19 cellular contexts compared by ENCODE assay signal in the genomic region with DNA sequence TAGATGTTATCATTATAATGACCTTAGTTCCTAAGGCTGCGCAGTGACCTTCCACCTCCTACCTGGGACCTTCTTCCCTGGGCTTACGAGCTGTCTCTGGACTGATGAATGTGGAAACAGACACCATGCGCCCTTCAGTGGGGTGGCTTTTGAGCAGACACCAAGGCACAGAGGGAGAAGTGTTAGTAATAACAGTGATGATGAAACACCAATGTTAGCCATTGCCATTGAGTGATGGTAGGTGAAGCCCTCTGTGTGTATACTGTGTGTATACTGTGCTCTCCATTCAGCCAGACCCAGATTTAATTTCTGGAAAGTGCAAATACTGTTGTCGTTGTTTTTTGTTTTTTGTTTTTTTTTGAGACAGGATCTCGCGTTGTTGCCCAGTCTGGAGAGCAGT. TPM values are rescaled to one million over a fixed set of nuclear protein-coding genes. Genes with fewer than 3 reads are reported as not detected.
DNase-seq lines count a peak whose midpoint lies in the region; ATAC-seq, FAIRE-seq and TF ChIP-seq lines count a peak whose summit lies in the region.
"Had no signal": no experiment of that assay in that cellular context is flagged by ENCODE, and none has a peak within 500 bp of the region (broad histone marks: within the 10 kb centered on the region; RNA-seq: fewer than 3 reads in every experiment).

No MANE protein-coding gene starts in this region.

- no peak for TF ChIP-seq CTCF in MCF 10A (IDR thresholded peaks at IDR 0.05; ENCODE audit: unreplicated experiment)
- TF ChIP-seq CTCF in mammary epithelial cell (conservative IDR thresholded peaks at IDR 0.05 in 1 of 2, IDR thresholded peaks at IDR 0.05 in 1 of 2; ENCODE audit: extremely low read depth in 1 of 2, insufficient read depth in 1 of 2, low read depth in 1 of 2, low read length in 2 of 2), result no peak
- no peak for TF ChIP-seq CTCF in GM12878 (IDR thresholded peaks at IDR 0.05 in 2 of 3, conservative IDR thresholded peaks at IDR 0.05 in 1 of 3; ENCODE audit: control insufficient read depth in 2 of 3, extremely low read depth in 1 of 3, insufficient read depth in 1 of 3, low read depth in 3 of 3, low read length in 3 of 3)
- TF ChIP-seq CTCF in transverse colon (IDR thresholded peaks at IDR 0.05), result no peak

- 96% methylated on average over 6 of the region's 6 CpGs for WGBS in mammary epithelial cell (ENCODE audit: low coverage, missing lambda C conversion rate)
- 71% methylated on average over 6 of the region's 6 CpGs for WGBS in GM12878 (ENCODE audit: insufficient coverage, insufficient replicate concordance, low lambda C conversion rate, missing lambda C conversion rate)
- 68% methylated on average over 6 of the region's 6 CpGs; no CpG with 5 or more reads in 1 of the 2 donors for WGBS in transverse colon (ENCODE audit: low coverage in 1 of 2), 2 donors

- H3K27me3 Mint-ChIP-seq in MCF 10A (ENCODE audit: insufficient read depth, unreplicated experiment), result no peaks in the 10 kb centered on the region
- H3K27me3 Mint-ChIP-seq in T-helper 17 cell, result no peaks in the 10 kb centered on the region

- dilution Hi-C loops in mammary epithelial cell (cut with HindIII; ENCODE audit: low sequenced_read_pairs), result loop anchor here (10.0 kb wide), 1 partner anchor 366 kb away; no protein-coding TSS in a partner anchor

- no peak for FAIRE-seq in GM12878 (lab: Jason Lieb, UNC)
- FAIRE-seq: bronchial epithelial cell, islet of Langerhans, K562 had no signal

- H3K9me3 Mint-ChIP-seq in MCF 10A (ENCODE audit: unreplicated experiment), result no peaks in the 10 kb centered on the region

- no peak overlapping the region for H3K4me3 ChIP-seq in mammary epithelial cell (replicated peaks in 1 of 3; ENCODE audit: insufficient read depth in 1 of 3, low read depth in 2 of 3, low read length in 3 of 3)
- H3K4me3 ChIP-seq in GM12878, result no peak overlapping the region
- H3K4me3 ChIP-seq in transverse colon, result no peak overlapping the region
- H3K4me3 ChIP-seq: K562, lung, right atrium auricular region had no signal

- no peak overlapping the region for H3K4me3 Mint-ChIP-seq in MCF 10A (ENCODE audit: unreplicated experiment)
- peak overlapping the region; percentile 68 for H3K4me3 Mint-ChIP-seq in T-helper 17 cell

- no peaks in the 10 kb centered on the region for H3K79me2 ChIP-seq in mammary epithelial cell (ENCODE audit: insufficient read depth, low read length)
- H3K79me2 ChIP-seq in GM12878 (ENCODE audit: control insufficient read depth, insufficient read depth, low read length), result peaks cover 2% of the 10 kb centered on the region

- H3K4me2 ChIP-seq in mammary epithelial cell (ENCODE audit: insufficient read depth, low read depth, low read length) (no peak overlapping the region), GM12878 (ENCODE audit: control insufficient read depth, insufficient read depth) (peak overlapping the region; percentile 45)

- no peaks in the 10 kb centered on the region for H4K20me1 ChIP-seq in mammary epithelial cell (ENCODE audit: insufficient read depth, low read length)
- H4K20me1 ChIP-seq in GM12878 (ENCODE audit: control insufficient read depth, insufficient read depth), result no peaks in the 10 kb centered on the region

- in situ Hi-C loops in mammary epithelial cell (cut with MboI; ENCODE audit: low sequenced_read_pairs in 2 of 2) (no loop called here), GM12878 (cut with MboI) (no loop called here), transverse colon (cut with MboI; ENCODE audit: low pct_ligation_motif_present in 1 of 4, low pct_unique_long_range_greater_than_20kb in 1 of 4, low sequenced_read_pairs in 3 of 4) (no loop called here)

- SMC1A ChIA-PET in GM12878 (lab: Charles Lee; ENCODE audit: uncharacterized antibody, unreplicated experiment), result interaction anchor here (0.7 to 1.4 kb wide), 5 partner anchors 37 to 194 kb away, joined by 3 read pairs; no protein-coding TSS in a partner anchor

- no peaks in the 10 kb centered on the region for H3K27me3 ChIP-seq in mammary epithelial cell (ENCODE audit: insufficient read depth, low read length)
- no peaks in the 10 kb centered on the region for H3K27me3 ChIP-seq in GM12878 (replicated peaks in 1 of 2; ENCODE audit: control insufficient read depth in 2 of 2, insufficient read depth in 2 of 2, low read length in 1 of 2)
- H3K27me3 ChIP-seq in transverse colon, result no peaks in the 10 kb centered on the region
- H3K27me3 ChIP-seq: foreskin keratinocyte, right atrium auricular region had no signal

- TF ChIP-seq POLR2A in GM12878 (IDR thresholded peaks at IDR 0.05; ENCODE audit: low read depth, low read length) (no peak), transverse colon (IDR thresholded peaks at IDR 0.05) (no peak)

- POLR2A ChIA-PET in MCF 10A (lab: Yijun Ruan, JAX) (no interaction called here), GM12878 (lab: Charles Lee) (no interaction called here)

- TF ChIP-seq EP300 in GM12878 (IDR thresholded peaks at IDR 0.05; ENCODE audit: borderline replicate concordance in 1 of 2, control insufficient read depth in 1 of 2, low read depth in 2 of 2, low read length in 2 of 2) (no peak), transverse colon (IDR thresholded peaks at IDR 0.05; ENCODE audit: low read depth) (no peak)

- TF ChIP-seq RAD21 in GM12878 (IDR thresholded peaks at IDR 0.05; ENCODE audit: insufficient read depth, low read depth, low read length), result no peak

- BruUV-seq in MCF 10A (replicated peaks; lab: Mats Ljungman, UMichigan) (no TSS peak), mammary epithelial cell (replicated peaks; lab: Mats Ljungman, UMichigan) (no TSS peak), GM12878 (replicated peaks; lab: Mats Ljungman, UMichigan) (no TSS peak)

- H3K4me1 ChIP-seq in mammary epithelial cell (ENCODE audit: insufficient read depth, low read length), result peaks cover 46% of the 10 kb centered on the region
- peaks cover 35% of the 10 kb centered on the region for H3K4me1 ChIP-seq in GM12878 (ENCODE audit: control insufficient read depth, insufficient read depth, low read length)
- H3K4me1 ChIP-seq in transverse colon, result peaks cover 0 to 4% (median 2%) of the 10 kb centered on the region in 4 donors

- H3K36me3 ChIP-seq in mammary epithelial cell (ENCODE audit: insufficient read depth, low read length) (peaks cover 3% of the 10 kb centered on the region), GM12878 (ENCODE audit: control insufficient read depth in 2 of 2, insufficient read depth in 2 of 2, low read length in 1 of 2) (peaks cover 10% of the 10 kb centered on the region in 2 experiments), transverse colon (peaks cover 0 to under 1% (median 0%) of the 10 kb centered on the region in 4 donors)
- H3K36me3 ChIP-seq: right atrium auricular region had no signal

- H3K4me1 Mint-ChIP-seq in MCF 10A (ENCODE audit: insufficient read depth, unreplicated experiment) (peaks cover 28% of the 10 kb centered on the region), T-helper 17 cell (peaks cover 45% of the 10 kb centered on the region)

- H2AFZ ChIP-seq in mammary epithelial cell (ENCODE audit: low read depth, low read length) (no peak overlapping the region), GM12878 (ENCODE audit: control insufficient read depth, low read depth, low read length) (no peak overlapping the region)

- DNase-seq in MCF 10A (ENCODE audit: unreplicated experiment), result no peak
- DNase-seq in mammary epithelial cell, result no peak
- DNase-seq in T-helper 17 cell, result no peak
- DNase-seq in GM12878 (ENCODE audit: low read depth, low spot score), result no peak
- DNase-seq in stimulated activated CD4-positive, alpha-beta T cell treated with anti-CD3 and anti-CD28 coated beads, Interleukin-4, amount 100 ng/mL, for 4 hours, result no peak
- DNase-seq in transverse colon, result no peak
- DNase-seq: COR-L47, EL, foreskin keratinocyte, hippocampal formation, NCI-H1092, NCI-H2081 had no signal

- CTCF ChIA-PET in MCF 10A (lab: Yijun Ruan, JAX), result interaction anchor here (0.5 to 1.9 kb wide), 4 partner anchors 8 to 132 kb away, joined by 3 to 5 read pairs (median 4); no protein-coding TSS in a partner anchor
- CTCF ChIA-PET in mammary epithelial cell (lab: Charles Lee; ENCODE audit: low non-redundant PET), result no interaction called here
- CTCF ChIA-PET in GM12878 (lab: Yijun Ruan, JAX), result interaction anchor here (1.0 to 1.1 kb wide), 4 partner anchors 25 to 367 kb away, joined by 3 read pairs; no protein-coding TSS in a partner anchor

- H3K9ac ChIP-seq in mammary epithelial cell (ENCODE audit: insufficient read depth, low read length), result no peak overlapping the region
- no peak overlapping the region for H3K9ac ChIP-seq in GM12878 (ENCODE audit: control insufficient read depth, insufficient read depth, low read length)

- H3K9me3 ChIP-seq in mammary epithelial cell (replicated peaks; ENCODE audit: insufficient read depth, low read length) (no peaks in the 10 kb centered on the region), T-helper 17 cell (ENCODE audit: control insufficient read depth, low read length, poor library complexity, severe bottlenecking) (no peaks in the 10 kb centered on the region), GM12878 (replicated peaks; ENCODE audit: control insufficient read depth, insufficient read depth, low read length) (no peaks in the 10 kb centered on the region), transverse colon (no peaks in the 10 kb centered on the region)
- H3K9me3 ChIP-seq: right atrium auricular region had no signal

- ATAC-seq in T-helper 17 cell (no peak), GM12878 (no peak), HG03457 (IDR thresholded peaks at IDR 0.05; ENCODE audit: unreplicated experiment) (no peak)
- ATAC-seq: foreskin keratinocyte, Right ventricle myocardium inferior had no signal

- H3K27ac ChIP-seq in mammary epithelial cell (ENCODE audit: insufficient read depth, low read depth, low read length) (no peak overlapping the region), GM12878 (ENCODE audit: control insufficient read depth, insufficient read depth) (peak overlapping the region; percentile 40), transverse colon (no peak overlapping the region)
- H3K27ac ChIP-seq: foreskin keratinocyte, right atrium auricular region had no signal

- H3K27ac Mint-ChIP-seq in MCF 10A (ENCODE audit: low read depth, unreplicated experiment), result peak overlapping the region; percentile 8
- H3K27ac Mint-ChIP-seq in T-helper 17 cell, result peak overlapping the region; percentile 84

- H3K36me3 Mint-ChIP-seq in MCF 10A (ENCODE audit: insufficient read depth, unreplicated experiment), result peaks cover 21% of the 10 kb centered on the region
- H3K36me3 Mint-ChIP-seq in T-helper 17 cell (ENCODE audit: low read depth), result peaks cover 2% of the 10 kb centered on the region

- RAD21 ChIA-PET in GM12878 (lab: Charles Lee; ENCODE audit: unreplicated experiment), result interaction anchor here (0.8 to 1.5 kb wide), 6 partner anchors 18 to 310 kb away, joined by 3 to 5 read pairs (median 3); a partner anchor contains a TSS

- intact Hi-C loops in MCF 10A (cut with micrococcal nuclease) (no loop called here), mammary epithelial cell (cut with micrococcal nuclease) (no loop called here), GM12878 (cut with micrococcal nuclease; ENCODE audit: unreplicated experiment) (loop anchor here (5.0 kb wide), 1 partner anchor 193 kb away; no protein-coding TSS in a partner anchor), transverse colon (cut with DNase I; ENCODE audit: low total_unique reads) (no loop called here)

RNA-seq across cellular contexts. Expression of a gene that starts 44.5 kb away (rescaled TPM):
- total RNA-seq in MCF 10A (2022) (29.1 and 32.4 TPM in 2 replicates), mammary epithelial cell (10 to 100 TPM; 36.4 to 46.3 TPM), T-helper 17 cell (10 to 100 TPM; 31.1 to 32.0 TPM), GM12878 (2014; rRNA removed) (17.1 and 17.6 TPM in 2 replicates), GM12878 (2014; rRNA removed; fragmentation: Illumina TruSeq; extraction: Trizol) (14.1 and 14.6 TPM in 2 replicates), GM12878 (2021) (28.7 and 30.0 TPM in 2 replicates), transverse colon (100 to 1,000 TPM in 2 of 4 donors, 10 to 100 TPM in 2; 38.2 to 153 (median 92.7) TPM)
- polyA plus RNA-seq in mammary epithelial cell (15.8 TPM), GM12878 (2011; rRNA removed) (16.4 and 20.2 TPM in 2 replicates), GM12878 (2014; fragmentation: Illumina TruSeq; extraction: Trizol) (19.3 and 20.5 TPM in 2 replicates), GM12878 (2014; fragmentation: Nextera tagmentation; extraction: Ambion mirVana) (1 to 10 TPM; 1.5 to 3.1 TPM), GM12878 (2014; rRNA removed) (18.1 and 18.7 TPM in 2 replicates), GM12878 (2016; fragmentation: Nextera tagmentation; extraction: Ambion mirVana) (10 to 100 TPM; 27.1 to 28.8 TPM)
- polyA minus RNA-seq in mammary epithelial cell, result 67.8 TPM
- 277 and 301 TPM in 2 replicates for total RNA-seq in GM12878 (2013; cell fraction: nucleolus; rRNA removed)
- 5.6 TPM for polyA plus RNA-seq in GM12878 (2011; ENCODE audit: low read depth)
- 17.6 and 21.8 TPM in 2 replicates for polyA plus RNA-seq in GM12878 (2011; cell fraction: cytosol; rRNA removed)
- polyA plus RNA-seq in GM12878 (2011; cell fraction: nucleus; rRNA removed), result 39.8 and 50.1 TPM in 2 replicates
- polyA plus RNA-seq in GM12878 (2012), result 11.8 and 12.2 TPM in 2 replicates
- 117 and 120 TPM in 2 replicates for polyA minus RNA-seq in GM12878 (2011; rRNA and poly(A)+ RNA removed)
- polyA minus RNA-seq in GM12878 (2011; cell fraction: cytosol; rRNA and poly(A)+ RNA removed), result 46.5 and 51.2 TPM in 2 replicates
- 42.9 and 65.1 TPM in 2 replicates for polyA minus RNA-seq in GM12878 (2011; cell fraction: nucleus; rRNA and poly(A)+ RNA removed)

RNA-seq across cellular contexts. Expression of a gene that starts 46.6 kb away (rescaled TPM):
- total RNA-seq in MCF 10A (2022) (21.6 and 24.1 TPM in 2 replicates), mammary epithelial cell (10 to 100 TPM; 34.4 to 42.5 TPM), T-helper 17 cell (10 to 100 TPM; 14.2 to 15.1 TPM), GM12878 (2014; rRNA removed) (26.3 and 28.6 TPM in 2 replicates), GM12878 (2014; rRNA removed; fragmentation: Illumina TruSeq; extraction: Trizol) (17.0 and 17.3 TPM in 2 replicates), GM12878 (2021) (22.7 and 24.2 TPM in 2 replicates), transverse colon (10 to 100 TPM; 36.2 to 76.4 (median 56.0) TPM)
- polyA plus RNA-seq in mammary epithelial cell (49.3 TPM), GM12878 (2011; rRNA removed) (11.4 and 15.2 TPM in 2 replicates), GM12878 (2014; fragmentation: Illumina TruSeq; extraction: Trizol) (17.8 and 21.7 TPM in 2 replicates), GM12878 (2014; fragmentation: Nextera tagmentation; extraction: Ambion mirVana) (1 to 10 TPM; 1.4 to 4.3 TPM), GM12878 (2014; rRNA removed) (22.9 and 25.7 TPM in 2 replicates), GM12878 (2016; fragmentation: Nextera tagmentation; extraction: Ambion mirVana) (10 to 100 TPM; 14.0 to 19.8 TPM)
- 21.1 TPM for polyA minus RNA-seq in mammary epithelial cell
- total RNA-seq in GM12878 (2013; cell fraction: nucleolus; rRNA removed), result 26.1 and 29.0 TPM in 2 replicates
- polyA plus RNA-seq in GM12878 (2011; ENCODE audit: low read depth), result 7.1 TPM
- polyA plus RNA-seq in GM12878 (2011; cell fraction: cytosol; rRNA removed), result 21.8 and 24.6 TPM in 2 replicates
- 37.7 and 44.3 TPM in 2 replicates for polyA plus RNA-seq in GM12878 (2011; cell fraction: nucleus; rRNA removed)
- polyA plus RNA-seq in GM12878 (2012), result 15.5 and 16.1 TPM in 2 replicates
- 18.1 and 24.7 TPM in 2 replicates for polyA minus RNA-seq in GM12878 (2011; rRNA and poly(A)+ RNA removed)
- 9.6 and 11.0 TPM in 2 replicates for polyA minus RNA-seq in GM12878 (2011; cell fraction: cytosol; rRNA and poly(A)+ RNA removed)
- 14.1 and 21.8 TPM in 2 replicates for polyA minus RNA-seq in GM12878 (2011; cell fraction: nucleus; rRNA and poly(A)+ RNA removed)
